ENCODE assay signal across 26 cellular contexts in the genomic region with DNA sequence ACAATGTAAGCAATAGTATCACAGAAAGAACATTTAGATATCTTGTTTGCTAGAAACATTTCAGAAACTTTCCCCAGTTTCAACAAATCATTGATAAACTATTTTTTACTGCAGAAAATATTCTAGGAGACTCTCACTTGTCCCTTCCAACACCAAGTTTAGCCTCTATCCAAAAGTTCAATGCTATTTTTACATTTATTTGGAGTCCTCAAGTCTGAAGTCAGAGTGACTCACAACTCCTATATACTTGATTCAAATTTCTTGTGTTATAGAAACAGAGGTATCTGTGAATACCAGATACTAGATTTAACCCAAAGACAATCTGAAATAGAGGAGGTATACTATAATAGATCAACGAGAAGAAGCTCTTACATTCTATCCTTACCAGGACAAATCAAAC.
"Had no signal": no experiment of that assay in that cellular context is flagged by ENCODE, and none has a peak within 500 bp of the region (broad histone marks: within the 10 kb centered on the region; RNA-seq: fewer than 3 reads in every experiment).

No MANE protein-coding gene starts in this region.

- H2AFZ ChIP-seq: hepatocyte had no signal

- H3K27ac ChIP-seq: colonic mucosa, epithelial cell of prostate, gastroesophageal sphincter, heart left ventricle, hepatocyte, ovary, spleen, suprapubic skin, transverse colon, upper lobe of right lung, uterus had no signal

- H3K27ac Mint-ChIP-seq: dendritic cell treated with granulocyte-macrophage colony-stimulating factor and Interleukin-4, amounts not matched to agents 40 ng/mL and 50 ng/mL, for 4 days; endodermal cell; memory B cell; natural killer cell; stimulated activated naive B cell treated with anti-CD40 and anti-IgM and Interleukin-4, amounts not matched to agents 10 μg/mL and 1 μg/mL and 100 μg/mL, for 72 hours; stimulated activated naive CD8-positive, alpha-beta T cell treated with anti-CD3 and anti-CD28 coated beads, Interleukin-15, Interleukin-2, amounts not matched to agents 100 ng/mL and 50 ng/mL, for 24 hours had no signal

- ATAC-seq: esophagus mucosa; gastroesophageal sphincter; heart left ventricle; left lobe of liver; natural killer cell; sciatic nerve; stimulated activated naive B cell treated with anti-CD40 and anti-IgM and Interleukin-4, amounts not matched to agents 10 μg/mL and 1 μg/mL and 100 μg/mL, for 72 hours; upper lobe of right lung had no signal

- H3K27me3 ChIP-seq: colonic mucosa, gastroesophageal sphincter, heart left ventricle, hepatocyte, ovary, spleen, suprapubic skin, transverse colon, upper lobe of right lung, uterus had no signal

- H3K4me1 ChIP-seq: colonic mucosa, suprapubic skin, upper lobe of right lung had no signal

- H3K4me3 ChIP-seq: colonic mucosa, gastroesophageal sphincter, heart left ventricle, hepatocyte, lung, ovary, spleen, suprapubic skin, transverse colon, upper lobe of right lung, uterus had no signal

- H3K4me3 Mint-ChIP-seq: dendritic cell treated with granulocyte-macrophage colony-stimulating factor and Interleukin-4, amounts not matched to agents 40 ng/mL and 50 ng/mL, for 4 days; endodermal cell; memory B cell; natural killer cell; stimulated activated naive B cell treated with anti-CD40 and anti-IgM and Interleukin-4, amounts not matched to agents 10 μg/mL and 1 μg/mL and 100 μg/mL, for 72 hours; stimulated activated naive CD8-positive, alpha-beta T cell treated with anti-CD3 and anti-CD28 coated beads, Interleukin-15, Interleukin-2, amounts not matched to agents 100 ng/mL and 50 ng/mL, for 24 hours had no signal

- H3K4me1 Mint-ChIP-seq: endodermal cell had no signal

- H3K36me3 ChIP-seq: colonic mucosa, gastroesophageal sphincter, heart left ventricle, ovary, spleen, suprapubic skin, transverse colon, upper lobe of right lung, uterus had no signal

- H3K36me3 Mint-ChIP-seq: natural killer cell had no signal

- DNase-seq: colonic mucosa; effector CD8-positive, alpha-beta T cell; endodermal cell; foreskin fibroblast; heart left ventricle; kidney; natural killer cell; occipital lobe; ovary; posterior cingulate gyrus; spleen; stimulated activated naive B cell treated with anti-CD40 and anti-IgM and Interleukin-4, amounts not matched to agents 10 μg/mL and 1 μg/mL and 100 μg/mL, for 72 hours; transverse colon; upper lobe of right lung; uterus had no signal

- H3K9me3 ChIP-seq: colonic mucosa, gastroesophageal sphincter, heart left ventricle, ovary, spleen, suprapubic skin, transverse colon, upper lobe of right lung, uterus had no signal

- H3K4me2 ChIP-seq: hepatocyte had no signal

- H3K27me3 Mint-ChIP-seq: dendritic cell treated with granulocyte-macrophage colony-stimulating factor and Interleukin-4, amounts not matched to agents 40 ng/mL and 50 ng/mL, for 4 days; memory B cell; stimulated activated naive B cell treated with anti-CD40 and anti-IgM and Interleukin-4, amounts not matched to agents 10 μg/mL and 1 μg/mL and 100 μg/mL, for 72 hours; stimulated activated naive CD8-positive, alpha-beta T cell treated with anti-CD3 and anti-CD28 coated beads, Interleukin-15, Interleukin-2, amounts not matched to agents 100 ng/mL and 50 ng/mL, for 24 hours had no signal
